Comparison of ENCODE assay signal across 18 cellular contexts in the genomic region with DNA sequence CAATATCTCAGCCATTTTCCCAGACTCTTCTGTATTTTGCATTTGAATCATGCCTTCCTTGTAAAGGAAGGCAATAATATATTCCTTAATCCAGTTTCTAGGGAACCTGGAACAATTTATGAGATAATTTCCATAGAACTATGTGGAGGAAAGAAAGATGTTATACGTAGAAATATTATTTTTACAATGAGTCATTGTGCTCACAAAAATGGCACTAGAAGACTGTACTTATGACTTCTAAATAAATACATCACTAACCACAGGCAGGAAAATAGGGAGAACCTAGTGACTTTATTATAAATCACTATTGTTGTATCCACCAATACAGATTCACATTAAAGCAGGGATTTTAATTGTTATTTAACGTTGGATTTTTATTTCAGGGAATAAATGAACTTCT.
DNase-seq lines count a peak whose midpoint lies in the region; ATAC-seq and TF ChIP-seq lines count a peak whose summit lies in the region.
"Had no signal": no experiment of that assay in that cellular context is flagged by ENCODE, and none has a peak within 500 bp of the region (broad histone marks: within the 10 kb centered on the region; RNA-seq: fewer than 3 reads in every experiment).

No MANE protein-coding gene starts in this region.

- no peak overlapping the region for H3K4me3 ChIP-seq in astrocyte of the spinal cord (ENCODE audit: low read depth, low read length)
- H3K4me3 ChIP-seq: GM23338 had no signal

- ATAC-seq in GM21526 (IDR thresholded peaks at IDR 0.05; ENCODE audit: low FRiP score, unreplicated experiment): no peak
- ATAC-seq: GM23338, HCT116 had no signal

- TF ChIP-seq CTCF in astrocyte of the spinal cord (IDR thresholded peaks at IDR 0.05; ENCODE audit: low read depth, low read length): no peak

- peak; percentile 28 for DNase-seq in EH (ENCODE audit: low read depth)
- peak; percentile 55 for DNase-seq in astrocyte of the spinal cord (ENCODE audit: low read depth, low spot score)
- DNase-seq in fibroblast of peridontal ligament (ENCODE audit: extremely low read depth): peak; percentile 7
- peak; percentile 18 for DNase-seq in smooth muscle cell of the brain vasculature (ENCODE audit: low read depth, low spot score)
- no peak for DNase-seq in stimulated activated CD4-positive, alpha-beta T cell treated with anti-CD3 and anti-CD28 coated beads, Interleukin-4, amount 100 ng/mL, for 24 hours
- DNase-seq in cerebellum (ENCODE audit: low spot score): no peak
- DNase-seq: BE2C; Calu3; CD4-positive, alpha-beta memory T cell; DMS79; Kasumi-1; NCI-H187; NCI-H345; NCI-H526 treated with DMSO at 0.1 percent for 48 hours; RPMI8226 had no signal

- in situ Hi-C loops in astrocyte of the spinal cord (cut with HindIII; ENCODE audit: low sequenced_read_pairs): no loop called here

Comparison
In these comparisons a context has a peak if more than half of its experiments do, and no peak if none do; other contexts are left out.
1. DNase-seq: peak in EH (single experiment), astrocyte of the spinal cord (single experiment), fibroblast of peridontal ligament (single experiment) and smooth muscle cell of the brain vasculature (single experiment); none in stimulated activated CD4-positive, alpha-beta T cell treated with anti-CD3 and anti-CD28 coated beads, Interleukin-4, amount 100 ng/mL, for 24 hours (single experiment) and cerebellum (single experiment).